ENCODE assay signal across 1 cellular context in genomic region chr10:24518981-24519597, GRCh38.
TF ChIP-seq lines count a peak whose summit lies in the region.

No MANE protein-coding gene starts in this region.

TF ChIP-seq in GM23338, 12 proteins besides CTCF, POLR2A, EP300 and RAD21 (continued from another document):
- TF ChIP-seq ZNF462 (CRISPR knock-in tag; IDR thresholded peaks at IDR 0.05) (no peak), ZNF114 (CRISPR knock-in tag; IDR thresholded peaks at IDR 0.05) (no peak), EZH2 (IDR thresholded peaks at IDR 0.05; ENCODE audit: low read depth, unreplicated experiment) (no peak), NANOG (IDR thresholded peaks at IDR 0.05; ENCODE audit: borderline replicate concordance) (no peak), ETS1 (IDR thresholded peaks at IDR 0.05) (no peak), STAT1 (IDR thresholded peaks at IDR 0.05; ENCODE audit: unreplicated experiment) (no peak), POLR2AphosphoS5 (IDR thresholded peaks at IDR 0.05; ENCODE audit: low read depth) (no peak), CREB1 (CRISPR knock-in tag; IDR thresholded peaks at IDR 0.05; ENCODE audit: low read depth) (no peak), ZNF331 (CRISPR knock-in tag; IDR thresholded peaks at IDR 0.05; ENCODE audit: low read depth) (no peak), JUNB (IDR thresholded peaks at IDR 0.05; ENCODE audit: unreplicated experiment) (no peak)
- TF ChIP-seq, protein P1, sequence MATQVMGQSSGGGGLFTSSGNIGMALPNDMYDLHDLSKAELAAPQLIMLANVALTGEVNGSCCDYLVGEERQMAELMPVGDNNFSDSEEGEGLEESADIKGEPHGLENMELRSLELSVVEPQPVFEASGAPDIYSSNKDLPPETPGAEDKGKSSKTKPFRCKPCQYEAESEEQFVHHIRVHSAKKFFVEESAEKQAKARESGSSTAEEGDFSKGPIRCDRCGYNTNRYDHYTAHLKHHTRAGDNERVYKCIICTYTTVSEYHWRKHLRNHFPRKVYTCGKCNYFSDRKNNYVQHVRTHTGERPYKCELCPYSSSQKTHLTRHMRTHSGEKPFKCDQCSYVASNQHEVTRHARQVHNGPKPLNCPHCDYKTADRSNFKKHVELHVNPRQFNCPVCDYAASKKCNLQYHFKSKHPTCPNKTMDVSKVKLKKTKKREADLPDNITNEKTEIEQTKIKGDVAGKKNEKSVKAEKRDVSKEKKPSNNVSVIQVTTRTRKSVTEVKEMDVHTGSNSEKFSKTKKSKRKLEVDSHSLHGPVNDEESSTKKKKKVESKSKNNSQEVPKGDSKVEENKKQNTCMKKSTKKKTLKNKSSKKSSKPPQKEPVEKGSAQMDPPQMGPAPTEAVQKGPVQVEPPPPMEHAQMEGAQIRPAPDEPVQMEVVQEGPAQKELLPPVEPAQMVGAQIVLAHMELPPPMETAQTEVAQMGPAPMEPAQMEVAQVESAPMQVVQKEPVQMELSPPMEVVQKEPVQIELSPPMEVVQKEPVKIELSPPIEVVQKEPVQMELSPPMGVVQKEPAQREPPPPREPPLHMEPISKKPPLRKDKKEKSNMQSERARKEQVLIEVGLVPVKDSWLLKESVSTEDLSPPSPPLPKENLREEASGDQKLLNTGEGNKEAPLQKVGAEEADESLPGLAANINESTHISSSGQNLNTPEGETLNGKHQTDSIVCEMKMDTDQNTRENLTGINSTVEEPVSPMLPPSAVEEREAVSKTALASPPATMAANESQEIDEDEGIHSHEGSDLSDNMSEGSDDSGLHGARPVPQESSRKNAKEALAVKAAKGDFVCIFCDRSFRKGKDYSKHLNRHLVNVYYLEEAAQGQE (IDR thresholded peaks at IDR 0.05; ENCODE audit: unreplicated experiment): no peak
